9 cellular contexts compared by ENCODE assay signal in the genomic region with DNA sequence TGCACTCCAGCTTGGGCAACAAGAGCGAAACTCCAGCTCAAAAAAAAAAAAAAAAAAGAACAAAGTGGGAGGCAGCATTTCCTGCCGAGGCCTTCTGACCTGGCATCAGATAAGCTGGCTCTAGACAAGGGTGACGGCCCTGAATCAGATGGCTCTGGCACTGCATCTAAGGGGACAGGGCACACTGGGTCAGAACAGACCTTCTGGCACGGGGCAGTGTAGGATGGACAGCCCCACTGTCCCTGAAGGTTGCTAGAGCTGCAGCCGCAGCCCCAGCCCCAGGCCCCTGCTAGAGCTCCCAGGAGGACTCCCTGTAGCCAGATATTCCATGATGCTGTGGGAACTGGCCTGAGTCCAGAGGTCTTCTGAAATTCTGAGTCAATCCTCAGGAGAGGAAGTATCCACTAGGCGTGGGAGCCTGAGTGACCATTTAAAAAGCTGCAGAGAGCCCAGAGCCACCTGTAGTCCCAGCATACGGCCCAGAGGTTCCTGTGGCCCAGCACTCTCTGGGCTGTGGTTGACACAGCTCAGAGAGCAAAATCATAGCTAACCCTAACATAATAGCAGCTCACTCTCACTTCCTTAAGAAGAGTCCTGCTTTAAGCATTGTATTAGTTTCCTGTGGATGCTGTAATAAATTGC.
A peak's percentile ranks its signal among the peaks of the same experiment; 100 is the strongest.
DNase-seq lines count a peak whose midpoint lies in the region; ATAC-seq and TF ChIP-seq lines count a peak whose summit lies in the region.
"Had no signal": no experiment of that assay in that cellular context is flagged by ENCODE, and none has a peak within 500 bp of the region (broad histone marks: within the 10 kb centered on the region; RNA-seq: fewer than 3 reads in every experiment).

No MANE protein-coding gene starts in this region.

- H3K27me3 Mint-ChIP-seq in activated naive CD8-positive, alpha-beta T cell treated with anti-CD3 and anti-CD28 coated beads for 36 hours = no peaks in the 10 kb centered on the region

- DNase-seq in ELR (ENCODE audit: low read depth) = peak; percentile 45
- DNase-seq in HS-5 (ENCODE audit: low read depth) = peak; percentile 43
- DNase-seq in fibroblast of pulmonary artery (ENCODE audit: low read depth) = peak; percentile 93
- peak; percentile 16 for DNase-seq in transverse colon
- DNase-seq in HAP-1 (ENCODE audit: low spot score in 2 of 2) = no peak
- DNase-seq in activated naive CD8-positive, alpha-beta T cell treated with anti-CD3 and anti-CD28 coated beads for 36 hours = no peak
- DNase-seq in GF-D8 (lab: John Stamatoyannopoulos, UW) = no peak

- no peak overlapping the region for H3K27ac ChIP-seq in transverse colon
- H3K27ac ChIP-seq: cardiac muscle cell had no signal

- H3K27me3 ChIP-seq in transverse colon (no peaks in the 10 kb centered on the region), HAP-1 (ENCODE audit: low read depth) (no peaks in the 10 kb centered on the region)
- H3K27me3 ChIP-seq: cardiac muscle cell had no signal

- intact Hi-C loops in transverse colon (cut with DNase I; ENCODE audit: low total_unique reads) = no loop called here

- H3K9me3 ChIP-seq in transverse colon (no peaks in the 10 kb centered on the region), HAP-1 (no peaks in the 10 kb centered on the region; the same call in 1 of the 2 replicates)

- no peaks in the 10 kb centered on the region for H3K4me1 Mint-ChIP-seq in activated naive CD8-positive, alpha-beta T cell treated with anti-CD3 and anti-CD28 coated beads for 36 hours

- 65 to 90% methylated on average over 2 to 7 of the region's 7 CpGs for WGBS in transverse colon (ENCODE audit: low coverage in 1 of 2), 2 donors

- TF ChIP-seq POLR2A in transverse colon (IDR thresholded peaks at IDR 0.05) = no peak

- H3K9me3 Mint-ChIP-seq in activated naive CD8-positive, alpha-beta T cell treated with anti-CD3 and anti-CD28 coated beads for 36 hours = no peaks in the 10 kb centered on the region

- TF ChIP-seq CTCF in fibroblast of pulmonary artery (IDR thresholded peaks at IDR 0.05; ENCODE audit: low read length, missing control alignments) = no peak
- TF ChIP-seq CTCF in transverse colon (IDR thresholded peaks at IDR 0.05) = no peak

- H3K36me3 Mint-ChIP-seq in activated naive CD8-positive, alpha-beta T cell treated with anti-CD3 and anti-CD28 coated beads for 36 hours = no peaks in the 10 kb centered on the region

- H3K4me3 ChIP-seq in fibroblast of pulmonary artery (replicated peaks; ENCODE audit: low read depth, low read length) (no peak overlapping the region), transverse colon (no peak overlapping the region), HAP-1 (no peak overlapping the region)
- H3K4me3 ChIP-seq: cardiac muscle cell had no signal

- H3K4me1 ChIP-seq in transverse colon = no peaks in the 10 kb centered on the region
- no peaks in the 10 kb centered on the region for H3K4me1 ChIP-seq in HAP-1

- no peak overlapping the region for H3K27ac Mint-ChIP-seq in activated naive CD8-positive, alpha-beta T cell treated with anti-CD3 and anti-CD28 coated beads for 36 hours

- H3K4me3 Mint-ChIP-seq in activated naive CD8-positive, alpha-beta T cell treated with anti-CD3 and anti-CD28 coated beads for 36 hours = no peak overlapping the region

- no peak for TF ChIP-seq EP300 in transverse colon (IDR thresholded peaks at IDR 0.05; ENCODE audit: low read depth)

- ATAC-seq in GM21528 (IDR thresholded peaks at IDR 0.05; ENCODE audit: low FRiP score, unreplicated experiment) = peak; percentile 96

- in situ Hi-C loops in transverse colon (cut with MboI; ENCODE audit: low pct_ligation_motif_present in 1 of 4, low pct_unique_long_range_greater_than_20kb in 1 of 4, low sequenced_read_pairs in 3 of 4) (no loop called here), HAP-1 (cut with MboI; ENCODE audit: low sequenced_read_pairs) (no loop called here)

- no peaks in the 10 kb centered on the region for H3K36me3 ChIP-seq in transverse colon
- no peaks in the 10 kb centered on the region for H3K36me3 ChIP-seq in HAP-1 (replicated peaks)
- H3K36me3 ChIP-seq: cardiac muscle cell had no signal

Comparison
In these comparisons a context has a peak if more than half of its experiments do, and no peak if none do; other contexts are left out.
1. DNase-seq: peak in ELR (single experiment), HS-5 (single experiment), fibroblast of pulmonary artery (single experiment) and transverse colon (single experiment); none in HAP-1 (0 of 2), activated naive CD8-positive, alpha-beta T cell treated with anti-CD3 and anti-CD28 coated beads for 36 hours (single experiment) and GF-D8 (single experiment).